ENCODE assay signal across 8 cellular contexts in the genomic region with DNA sequence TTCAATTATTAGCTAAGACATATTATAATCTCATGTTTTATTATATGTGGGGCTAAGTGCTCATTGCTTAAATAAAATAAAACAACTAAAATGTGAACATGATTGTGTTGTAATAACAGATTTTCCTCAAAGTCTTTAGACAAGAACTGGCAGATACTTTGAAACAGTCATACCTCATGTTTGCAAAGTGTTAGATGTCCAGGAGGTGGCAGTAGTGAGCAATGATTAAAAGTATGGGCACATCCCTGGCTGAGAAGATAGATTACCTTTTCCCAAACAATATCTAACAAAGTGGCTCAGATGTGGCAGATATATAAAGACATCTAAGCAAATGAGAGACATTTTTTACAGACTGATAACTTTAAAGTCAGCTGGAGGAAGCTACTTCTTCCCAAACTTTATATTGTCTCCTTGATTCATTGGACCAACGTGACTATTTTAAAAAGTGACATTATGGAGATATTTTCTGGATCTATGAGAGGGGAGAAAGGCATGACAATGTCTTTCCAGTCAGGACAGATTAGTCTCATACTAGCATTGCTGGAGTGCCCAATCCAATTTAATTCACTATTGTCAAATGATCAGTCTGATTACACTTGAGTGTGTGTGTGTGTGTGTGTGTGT.
DNase-seq lines count a peak whose midpoint lies in the region; ATAC-seq and TF ChIP-seq lines count a peak whose summit lies in the region.

No MANE protein-coding gene starts in this region.

- no peaks in the 10 kb centered on the region for H3K79me2 ChIP-seq in SU-DHL-6 (ENCODE audit: insufficient read depth, low read length)

- no peaks in the 10 kb centered on the region for H4K20me1 ChIP-seq in SU-DHL-6 (ENCODE audit: low read depth, low read length)

- no peak overlapping the region for H3K9ac ChIP-seq in SU-DHL-6 (ENCODE audit: low read length)

- H3F3A ChIP-seq in SU-DHL-6 (ENCODE audit: insufficient read depth) = no peaks in the 10 kb centered on the region

- H3K36me3 ChIP-seq in SU-DHL-6 (ENCODE audit: low read length) = no peaks in the 10 kb centered on the region

- H3K27ac ChIP-seq in SU-DHL-6 (ENCODE audit: low read depth, low read length) = no peak overlapping the region

- no peak overlapping the region for H3K4me2 ChIP-seq in SU-DHL-6 (ENCODE audit: low read depth, low read length, poor library complexity, severe bottlenecking)

- no peak overlapping the region for H2AFZ ChIP-seq in SU-DHL-6 (ENCODE audit: low read depth, low read length, severe bottlenecking)

- TF ChIP-seq CTCF in SU-DHL-6 (IDR thresholded peaks at IDR 0.05; ENCODE audit: insufficient read depth, low read length, poor library complexity, severe bottlenecking) = peak; percentile 62

- peak; percentile 73 for ATAC-seq in GM21528 (IDR thresholded peaks at IDR 0.05; ENCODE audit: low FRiP score, unreplicated experiment)

- no peaks in the 10 kb centered on the region for H3K9me3 ChIP-seq in SU-DHL-6 (ENCODE audit: insufficient read depth, low read length)

- no peaks in the 10 kb centered on the region for H3K27me3 ChIP-seq in SU-DHL-6 (ENCODE audit: low read length)

- H3K9me2 ChIP-seq in SU-DHL-6 (replicated peaks; ENCODE audit: insufficient read depth, low read length) = no peaks in the 10 kb centered on the region

- H3K4me3 ChIP-seq in SU-DHL-6 (ENCODE audit: insufficient read depth, low read length, poor library complexity, severe bottlenecking) = no peak overlapping the region

- peak; percentile 2 for DNase-seq in NK-92 treated with Interleukin-12 subunit alpha and Interleukin-12 subunit beta, amount 100 ng/mL, for 24 hours (lab: John Stamatoyannopoulos, UW)
- no peak for DNase-seq in NK-92 (lab: John Stamatoyannopoulos, UW; ENCODE audit: unreplicated experiment)
- peak; percentile 48 for DNase-seq in LHCN-M2 (ENCODE audit: low read depth)
- DNase-seq in effector CD4-positive, alpha-beta T cell = peak; percentile 32
- DNase-seq in mucosa of gallbladder (ENCODE audit: low spot score) = peak; percentile 32
- no peak for DNase-seq in NCI-H128 (lab: John Stamatoyannopoulos, UW; ENCODE audit: unreplicated experiment)

Comparison
In these comparisons a context has a peak if more than half of its experiments do, and no peak if none do; other contexts are left out.
1. DNase-seq: peak in NK-92 treated with Interleukin-12 subunit alpha and Interleukin-12 subunit beta, amount 100 ng/mL, for 24 hours (single experiment), LHCN-M2 (single experiment), effector CD4-positive, alpha-beta T cell (single experiment) and mucosa of gallbladder (single experiment); none in NK-92 (single experiment) and NCI-H128 (single experiment).